Comparison of ENCODE assay signal across 12 cellular contexts in the genomic region with DNA sequence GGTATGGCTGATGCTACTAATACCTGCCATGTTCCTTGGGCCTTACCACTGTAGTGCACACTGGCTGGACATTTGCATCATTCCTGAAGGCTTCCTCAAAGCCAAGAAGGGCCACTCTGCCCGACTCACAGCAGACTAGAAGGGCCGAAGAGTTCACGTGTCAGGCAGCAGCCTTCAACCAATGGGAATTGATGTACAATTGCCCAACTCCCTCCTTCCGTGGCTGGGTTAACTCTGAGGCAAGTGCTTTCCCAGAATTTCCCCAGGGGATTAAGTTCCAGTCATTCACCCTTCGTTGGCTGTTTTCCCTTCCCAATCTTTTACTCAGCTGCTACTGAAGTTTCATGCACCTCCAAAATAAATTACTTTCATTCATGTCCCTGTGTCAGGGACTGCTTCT. TPM values are rescaled to one million over a fixed set of nuclear protein-coding genes. Genes with fewer than 3 reads are reported as not detected.
A peak's percentile ranks its signal among the peaks of the same experiment; 100 is the strongest.
DNase-seq lines count a peak whose midpoint lies in the region; ATAC-seq and TF ChIP-seq lines count a peak whose summit lies in the region.
"Had no signal": no experiment of that assay in that cellular context is flagged by ENCODE, and none has a peak within 500 bp of the region (broad histone marks: within the 10 kb centered on the region; RNA-seq: fewer than 3 reads in every experiment).

No MANE protein-coding gene starts in this region.

- peaks cover 12 to 18% of the 10 kb centered on the region in 2 donors for H3K27me3 ChIP-seq in left lung

- ATAC-seq in Right ventricle myocardium inferior: peak; percentile 91
- ATAC-seq in left lung: peak; percentile 85
- ATAC-seq in HG03045 (IDR thresholded peaks at IDR 0.05; ENCODE audit: unreplicated experiment): no peak
- ATAC-seq: activated CD4-positive, CD25-positive, alpha-beta regulatory T cell treated with anti-CD3 and anti-CD28 coated beads, Interleukin-2, amount 50 U/mL, for 24 hours; naive thymus-derived CD4-positive, alpha-beta T cell; Panc1 had no signal

- peak overlapping the region in 1 of 2 donors; percentile 23 for H3K27ac ChIP-seq in left lung

- TF ChIP-seq CTCF in cardiac fibroblast (IDR thresholded peaks at IDR 0.05; ENCODE audit: low read depth, low read length) (no peak), left lung (IDR thresholded peaks at IDR 0.05) (no peak)

- H3K9me3 ChIP-seq in left lung: no peaks in the 10 kb centered on the region

- peaks cover 0 to 19% of the 10 kb centered on the region in 2 donors for H3K4me1 ChIP-seq in left lung

- H3K36me3 ChIP-seq in left lung: no peaks in the 10 kb centered on the region

- intact Hi-C loops in Right ventricle myocardium inferior (cut with DNase I) (no loop called here), cardiac septum (cut with DNase I) (no loop called here), left lung (cut with DNase I) (no loop called here)

- no peak overlapping the region for H3K4me3 ChIP-seq in cardiac fibroblast (replicated peaks in 1 of 2; ENCODE audit: low read depth in 2 of 2, low read length in 2 of 2)
- no peak overlapping the region for H3K4me3 ChIP-seq in left lung

- DNase-seq in Right ventricle myocardium inferior (ENCODE audit: missing footprints) (peak; percentile 68), cardiac septum (ENCODE audit: low spot score) (no peak), cardiac fibroblast (ENCODE audit: low read depth in 2 of 2) (peak; percentile 87 to 94), left lung (peak in 1 of 2 donors; percentile 56), NCI-H446 (lab: John Stamatoyannopoulos, UW) (no peak), NCI-H2029 treated with DMSO at 0.1 percent for 48 hours (lab: John Stamatoyannopoulos, UW) (no peak), SK-N-DZ (ENCODE audit: low spot score) (no peak)
- DNase-seq: naive thymus-derived CD4-positive, alpha-beta T cell; NCI-H1092 treated with DMSO at 0.1 percent for 48 hours had no signal

RNA-seq across cellular contexts. Expression of gene PSMB9, which starts 29.8 kb away (rescaled TPM):
- total RNA-seq in Right ventricle myocardium inferior (13.4 TPM), cardiac septum (14.2 TPM), left lung (10 to 100 TPM; 50.0 to 67.9 TPM)
- not detected in 2 replicates for polyA plus RNA-seq in SK-N-DZ (2014; cell fraction: cytosol; rRNA removed)
- not detected in 2 replicates for polyA plus RNA-seq in SK-N-DZ (2014; cell fraction: nucleus; rRNA removed)

RNA-seq across cellular contexts. Expression of gene TAP1, which starts 30.3 kb away (rescaled TPM):
- total RNA-seq in Right ventricle myocardium inferior (19.1 TPM), cardiac septum (18.1 TPM), left lung (10 to 100 TPM; 79.3 to 99.2 TPM)
- not detected in 2 replicates for polyA plus RNA-seq in SK-N-DZ (2014; cell fraction: cytosol; rRNA removed)
- polyA plus RNA-seq in SK-N-DZ (2014; cell fraction: nucleus; rRNA removed): not detected in 2 replicates

RNA-seq across cellular contexts. Expression of gene PSMB8, which starts 39.9 kb away (rescaled TPM):
- total RNA-seq in Right ventricle myocardium inferior (19.6 TPM), cardiac septum (11.7 TPM), left lung (100 to 1,000 TPM in 1 of 2 donors, 10 to 100 TPM in 1; 93.6 to 122 TPM)
- polyA plus RNA-seq in SK-N-DZ (2014; cell fraction: cytosol; rRNA removed): not detected in 2 replicates
- polyA plus RNA-seq in SK-N-DZ (2014; cell fraction: nucleus; rRNA removed): not detected in 2 replicates

RNA-seq across cellular contexts. Expression of gene TAP2, which starts 45.2 kb away (rescaled TPM):
- total RNA-seq in Right ventricle myocardium inferior (19.3 TPM), cardiac septum (12.7 TPM), left lung (10 to 100 TPM; 75.9 to 90.0 TPM)
- polyA plus RNA-seq in SK-N-DZ (2014; cell fraction: cytosol; rRNA removed): 0.71 and 1.2 TPM in 2 replicates
- polyA plus RNA-seq in SK-N-DZ (2014; cell fraction: nucleus; rRNA removed): 0.37 and 1.2 TPM in 2 replicates

RNA-seq across cellular contexts. Expression of gene HLA-DMB, which starts 57.0 kb away (rescaled TPM):
- total RNA-seq in Right ventricle myocardium inferior (8.8 TPM), cardiac septum (7.9 TPM), left lung (10 to 100 TPM; 59.0 to 91.0 TPM)
- not detected in 2 replicates for polyA plus RNA-seq in SK-N-DZ (2014; cell fraction: cytosol; rRNA removed)
- polyA plus RNA-seq in SK-N-DZ (2014; cell fraction: nucleus; rRNA removed): 0.24 TPM in 1 of 2 replicates, not detected in the other

Comparison
In these comparisons a context has a peak if more than half of its experiments do, and no peak if none do; other contexts are left out.
1. DNase-seq: peak in Right ventricle myocardium inferior (single experiment) and cardiac fibroblast (2 of 2); none in cardiac septum (single experiment), NCI-H446 (0 of 2), NCI-H2029 treated with DMSO at 0.1 percent for 48 hours (single experiment) and SK-N-DZ (single experiment).